ENCODE assay signal across 24 cellular contexts in genomic region chr1:70490153-70490552, GRCh38.
"Had no signal": no experiment of that assay in that cellular context is flagged by ENCODE, and none has a peak within 500 bp of the region (broad histone marks: within the 10 kb centered on the region; RNA-seq: fewer than 3 reads in every experiment).

No MANE protein-coding gene starts in this region.

- H3K27ac ChIP-seq: KMS-11, RWPE1 had no signal

- H3K9ac ChIP-seq: KMS-11, SK-N-SH had no signal

- H3K4me2 ChIP-seq: KMS-11, SK-N-SH had no signal

- ATAC-seq: HepG2, Panc1, PC-3 had no signal

- FAIRE-seq: HepG2 had no signal

- DNase-seq: IMR-90, Kasumi-1, MM.1S, NCI-H1092 treated with DMSO at 0.1 percent for 48 hours, NCI-H1436, NCI-H187, NCI-H2029, NCI-H2081 treated with DMSO at 0.1 percent for 48 hours, NCI-H2171, NCI-H226, NCI-H446, NCI-H510A, NCI-H524 treated with DMSO at 0.1 percent for 48 hours, NCI-H69, NCI-H774, PC-3, SHP77, SK-N-SH, SW 1271, T-helper 1 cell had no signal
